21 cellular contexts compared by ENCODE assay signal in the genomic region with DNA sequence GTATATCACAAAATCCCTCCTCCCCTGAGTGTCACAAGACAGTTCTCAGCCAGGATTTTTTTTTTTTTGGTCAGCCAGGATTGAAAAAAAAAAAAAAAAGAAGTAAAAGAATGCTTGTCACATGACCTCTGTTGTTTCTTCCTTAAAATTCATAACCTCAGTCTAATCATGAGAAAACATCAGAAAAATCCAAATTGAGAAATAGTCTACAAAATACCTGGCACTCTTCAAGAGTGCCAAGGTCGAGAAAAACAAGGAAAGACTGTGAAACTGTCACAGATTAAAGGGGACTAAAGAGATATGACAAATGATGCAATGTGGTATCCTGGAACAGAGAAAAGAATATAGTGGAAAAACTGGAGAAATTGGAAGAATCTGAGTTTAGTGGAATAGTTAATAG. TPM values are rescaled to one million over a fixed set of nuclear protein-coding genes. Genes with fewer than 3 reads are reported as not detected.
DNase-seq lines count a peak whose midpoint lies in the region; ATAC-seq, FAIRE-seq and TF ChIP-seq lines count a peak whose summit lies in the region.
"Had no signal": no experiment of that assay in that cellular context is flagged by ENCODE, and none has a peak within 500 bp of the region (broad histone marks: within the 10 kb centered on the region; RNA-seq: fewer than 3 reads in every experiment).

No MANE protein-coding gene starts in this region.

- H3K4me1 Mint-ChIP-seq in activated CD4-positive, alpha-beta memory T cell treated with anti-CD3 and anti-CD28 coated beads for 36 hours (ENCODE audit: low read depth), result peaks cover 35% of the 10 kb centered on the region
- H3K4me1 Mint-ChIP-seq in activated CD4-positive, alpha-beta memory T cell treated with anti-CD3 and anti-CD28 coated beads, Interleukin-2, amount 10 ng/mL, durations not matched to agents 7 days and 5 days, result peaks cover 39% of the 10 kb centered on the region

- H3K4me3 Mint-ChIP-seq in activated CD4-positive, alpha-beta memory T cell treated with anti-CD3 and anti-CD28 coated beads for 36 hours, result no peak overlapping the region
- no peak overlapping the region for H3K4me3 Mint-ChIP-seq in activated CD4-positive, alpha-beta memory T cell treated with anti-CD3 and anti-CD28 coated beads, Interleukin-2, amount 10 ng/mL, durations not matched to agents 7 days and 5 days
- H3K4me3 Mint-ChIP-seq: B cell had no signal

- H3K27me3 ChIP-seq in adipocyte (replicated peaks; ENCODE audit: control insufficient read depth, insufficient read depth, low read length), result no peaks in the 10 kb centered on the region

- CTCF ChIA-PET in activated CD4-positive, alpha-beta memory T cell treated with anti-CD3 and anti-CD28 coated beads for 36 hours (lab: Charles Lee), result interaction anchor here (0.6 to 0.7 kb wide), 2 partner anchors 22 to 63 kb away, joined by 3 to 5 read pairs; no protein-coding TSS in a partner anchor
- CTCF ChIA-PET in activated CD4-positive, alpha-beta memory T cell treated with anti-CD3 and anti-CD28 coated beads, Interleukin-2, amount 10 ng/mL, durations not matched to agents 7 days and 5 days (lab: Charles Lee), result interaction anchor here (1.2 kb wide), 1 partner anchor 63 kb away, joined by 5 read pairs; no protein-coding TSS in a partner anchor
- CTCF ChIA-PET in HEK293 (lab: Yijun Ruan, JAX), result no interaction called here

- H3K36me3 ChIP-seq in HEK293 (ENCODE audit: control insufficient read depth in 2 of 2, insufficient read depth in 1 of 2, low read length in 2 of 2), result no peaks in the 10 kb centered on the region
- no peaks in the 10 kb centered on the region for H3K36me3 ChIP-seq in adipocyte (ENCODE audit: control insufficient read depth, insufficient read depth, low read length, severe bottlenecking)

- H3K27me3 Mint-ChIP-seq in activated CD4-positive, alpha-beta memory T cell treated with anti-CD3 and anti-CD28 coated beads for 36 hours, result no peaks in the 10 kb centered on the region
- no peaks in the 10 kb centered on the region for H3K27me3 Mint-ChIP-seq in activated CD4-positive, alpha-beta memory T cell treated with anti-CD3 and anti-CD28 coated beads, Interleukin-2, amount 10 ng/mL, durations not matched to agents 7 days and 5 days
- H3K27me3 Mint-ChIP-seq: CD4-positive, CD25-positive, alpha-beta regulatory T cell had no signal

- H3K9me3 Mint-ChIP-seq in activated CD4-positive, alpha-beta memory T cell treated with anti-CD3 and anti-CD28 coated beads for 36 hours, result no peaks in the 10 kb centered on the region
- H3K9me3 Mint-ChIP-seq in activated CD4-positive, alpha-beta memory T cell treated with anti-CD3 and anti-CD28 coated beads, Interleukin-2, amount 10 ng/mL, durations not matched to agents 7 days and 5 days, result no peaks in the 10 kb centered on the region
- H3K9me3 Mint-ChIP-seq: CD4-positive, CD25-positive, alpha-beta regulatory T cell had no signal

- POLR2A ChIA-PET in activated CD4-positive, alpha-beta memory T cell treated with anti-CD3 and anti-CD28 coated beads for 36 hours (lab: Charles Lee), result no interaction called here
- POLR2A ChIA-PET in activated CD4-positive, alpha-beta memory T cell treated with anti-CD3 and anti-CD28 coated beads, Interleukin-2, amount 10 ng/mL, durations not matched to agents 7 days and 5 days (lab: Charles Lee), result interaction anchor here (1.0 kb wide), 1 partner anchor 11 kb away, joined by 3 read pairs; no protein-coding TSS in a partner anchor
- POLR2A ChIA-PET in HEK293 (lab: Yijun Ruan, JAX), result no interaction called here

- H3K4me1 ChIP-seq in HEK293 (ENCODE audit: control insufficient read depth, insufficient read depth, low read length) (peaks cover 6% of the 10 kb centered on the region), adipocyte (ENCODE audit: control insufficient read depth, insufficient read depth, low read length) (peaks cover 10% of the 10 kb centered on the region)

- ATAC-seq in GM21360 (IDR thresholded peaks at IDR 0.05; ENCODE audit: unreplicated experiment) (no peak), HG03097 (IDR thresholded peaks at IDR 0.05; ENCODE audit: low FRiP score, unreplicated experiment) (no peak)

- no peaks in the 10 kb centered on the region for H3K9me3 ChIP-seq in HEK293 (ENCODE audit: control insufficient read depth, insufficient read depth, low read depth, low read length)
- H3K9me3 ChIP-seq in adipocyte (ENCODE audit: control insufficient read depth, low read length), result no peaks in the 10 kb centered on the region

- intact Hi-C loops in activated CD4-positive, alpha-beta memory T cell treated with anti-CD3 and anti-CD28 coated beads for 36 hours (cut with micrococcal nuclease), result no loop called here

- FAIRE-seq in D721Med (lab: Jason Lieb, UNC), result no peak
- FAIRE-seq: A204.1, GM18507 had no signal

- TF ChIP-seq CTCF in HEK293 (tag by site-specific recombination; IDR thresholded peaks at IDR 0.05), result no peak
- TF ChIP-seq CTCF in D721Med (IDR thresholded peaks at IDR 0.05; ENCODE audit: insufficient read depth, missing control alignments), result no peak

- peak overlapping the region; percentile 4 for H3K27ac Mint-ChIP-seq in activated CD4-positive, alpha-beta memory T cell treated with anti-CD3 and anti-CD28 coated beads for 36 hours
- H3K27ac Mint-ChIP-seq in activated CD4-positive, alpha-beta memory T cell treated with anti-CD3 and anti-CD28 coated beads, Interleukin-2, amount 10 ng/mL, durations not matched to agents 7 days and 5 days, result no peak overlapping the region
- H3K27ac Mint-ChIP-seq: B cell had no signal

- no peak overlapping the region for H3K9ac ChIP-seq in adipocyte (ENCODE audit: low read length)

- H3K4me3 ChIP-seq in HEK293 (ENCODE audit: low read depth, low read length) (no peak overlapping the region), adipocyte (ENCODE audit: low read length) (no peak overlapping the region)
- H3K4me3 ChIP-seq: PC-9, SK-N-MC had no signal

- H3K36me3 Mint-ChIP-seq in activated CD4-positive, alpha-beta memory T cell treated with anti-CD3 and anti-CD28 coated beads for 36 hours, result no peaks in the 10 kb centered on the region
- H3K36me3 Mint-ChIP-seq in activated CD4-positive, alpha-beta memory T cell treated with anti-CD3 and anti-CD28 coated beads, Interleukin-2, amount 10 ng/mL, durations not matched to agents 7 days and 5 days (ENCODE audit: low read depth), result no peaks in the 10 kb centered on the region
- H3K36me3 Mint-ChIP-seq: CD4-positive, CD25-positive, alpha-beta regulatory T cell had no signal

- no peak overlapping the region for H3K27ac ChIP-seq in HEK293 (ENCODE audit: extremely low read depth, low read depth, low read length)
- H3K27ac ChIP-seq: PC-9, SK-N-MC had no signal

- no peak for DNase-seq in activated CD4-positive, alpha-beta memory T cell treated with anti-CD3 and anti-CD28 coated beads for 36 hours
- no peak for DNase-seq in activated CD4-positive, alpha-beta memory T cell treated with anti-CD3 and anti-CD28 coated beads, Interleukin-2, amount 10 ng/mL, durations not matched to agents 7 days and 5 days
- DNase-seq in adipocyte (ENCODE audit: low read depth), result peak; percentile 25
- no peak for DNase-seq in D721Med (ENCODE audit: insufficient read length, low spot score)
- DNase-seq: Calu3; CD4-positive, CD25-positive, alpha-beta regulatory T cell; GDM1; NCI-H1417; NCI-H187; NCI-H446; NCI-H526; PC-9; RPMI8226; SHP77 treated with DMSO at 0.1 percent for 48 hours had no signal

TF ChIP-seq in HEK293, 187 proteins besides CTCF, POLR2A, EP300 and RAD21:
- no peak for TF ChIP-seq ZFP3 (tag by site-specific recombination; IDR thresholded peaks at IDR 0.05; ENCODE audit: low read depth)
- TF ChIP-seq, protein P1, sequence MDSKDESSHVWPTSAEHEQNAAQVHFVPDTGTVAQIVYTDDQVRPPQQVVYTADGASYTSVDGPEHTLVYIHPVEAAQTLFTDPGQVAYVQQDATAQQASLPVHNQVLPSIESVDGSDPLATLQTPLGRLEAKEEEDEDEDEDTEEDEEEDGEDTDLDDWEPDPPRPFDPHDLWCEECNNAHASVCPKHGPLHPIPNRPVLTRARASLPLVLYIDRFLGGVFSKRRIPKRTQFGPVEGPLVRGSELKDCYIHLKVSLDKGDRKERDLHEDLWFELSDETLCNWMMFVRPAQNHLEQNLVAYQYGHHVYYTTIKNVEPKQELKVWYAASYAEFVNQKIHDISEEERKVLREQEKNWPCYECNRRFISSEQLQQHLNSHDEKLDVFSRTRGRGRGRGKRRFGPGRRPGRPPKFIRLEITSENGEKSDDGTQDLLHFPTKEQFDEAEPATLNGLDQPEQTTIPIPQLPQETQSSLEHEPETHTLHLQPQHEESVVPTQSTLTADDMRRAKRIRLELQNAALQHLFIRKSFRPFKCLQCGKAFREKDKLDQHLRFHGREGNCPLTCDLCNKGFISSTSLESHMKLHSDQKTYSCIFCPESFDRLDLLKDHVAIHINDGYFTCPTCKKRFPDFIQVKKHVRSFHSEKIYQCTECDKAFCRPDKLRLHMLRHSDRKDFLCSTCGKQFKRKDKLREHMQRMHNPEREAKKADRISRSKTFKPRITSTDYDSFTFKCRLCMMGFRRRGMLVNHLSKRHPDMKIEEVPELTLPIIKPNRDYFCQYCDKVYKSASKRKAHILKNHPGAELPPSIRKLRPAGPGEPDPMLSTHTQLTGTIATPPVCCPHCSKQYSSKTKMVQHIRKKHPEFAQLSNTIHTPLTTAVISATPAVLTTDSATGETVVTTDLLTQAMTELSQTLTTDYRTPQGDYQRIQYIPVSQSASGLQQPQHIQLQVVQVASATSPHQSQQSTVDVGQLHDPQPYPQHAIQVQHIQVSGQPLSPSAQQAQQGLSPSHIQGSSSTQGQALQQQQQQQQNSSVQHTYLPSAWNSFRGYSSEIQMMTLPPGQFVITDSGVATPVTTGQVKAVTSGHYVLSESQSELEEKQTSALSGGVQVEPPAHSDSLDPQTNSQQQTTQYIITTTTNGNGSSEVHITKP (tag by site-specific recombination; IDR thresholded peaks at IDR 0.05), result 0 out of 2 replicates have a peak, but pooled peaks have one; percentile 7
TF ChIP-seq in HEK293: peak in this region for 1.

RNA-seq across cellular contexts. Expression of a gene that starts 58.5 kb away (rescaled TPM):
- 100 to 1,000 TPM; 528 to 531 TPM for total RNA-seq in activated CD4-positive, alpha-beta memory T cell treated with anti-CD3 and anti-CD28 coated beads for 36 hours
- total RNA-seq in activated CD4-positive, alpha-beta memory T cell treated with anti-CD3 and anti-CD28 coated beads, Interleukin-2, amount 10 ng/mL, durations not matched to agents 7 days and 5 days, result 100 to 1,000 TPM; 603 to 618 TPM
